ENCODE assay signal across 13 cellular contexts in the genomic region with DNA sequence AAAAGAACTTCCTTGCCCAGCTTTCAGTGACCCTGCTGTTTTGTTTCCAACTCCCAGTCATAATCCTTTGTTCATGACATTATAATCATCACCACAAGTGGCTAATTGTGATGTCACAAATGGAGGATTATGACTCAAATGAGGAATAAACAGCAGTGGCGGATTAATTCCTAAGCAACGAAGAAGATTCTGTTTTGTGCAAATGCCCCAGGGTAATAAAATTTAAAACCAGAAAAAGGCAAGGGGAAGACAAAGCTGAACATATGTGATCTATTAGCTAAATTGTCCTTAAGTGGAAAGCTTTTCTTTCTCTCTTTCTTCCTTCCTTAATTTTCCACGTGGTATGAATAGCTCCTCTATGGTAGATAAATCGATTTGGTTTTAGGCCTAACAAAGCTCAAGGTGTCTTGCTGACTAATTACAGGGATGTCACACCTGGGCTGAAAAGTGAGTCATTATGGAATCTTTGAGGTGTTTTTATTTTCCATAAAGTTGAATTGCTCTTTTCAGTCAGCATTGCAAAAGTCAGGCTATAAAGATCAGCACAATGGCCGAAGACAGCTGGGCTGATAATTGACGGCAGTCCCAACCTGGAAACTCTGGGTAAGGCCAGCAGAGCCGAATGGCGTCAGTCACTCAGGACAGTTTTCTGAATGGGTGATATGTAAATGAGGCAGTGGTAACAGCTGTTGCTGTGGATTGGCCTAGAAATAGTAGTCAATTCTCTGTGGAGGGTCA.
DNase-seq lines count a peak whose midpoint lies in the region; ATAC-seq and TF ChIP-seq lines count a peak whose summit lies in the region.
"Had no signal": no experiment of that assay in that cellular context is flagged by ENCODE, and none has a peak within 500 bp of the region (broad histone marks: within the 10 kb centered on the region; RNA-seq: fewer than 3 reads in every experiment).

No MANE protein-coding gene starts in this region.

- H3K4me1 ChIP-seq in aorta (ENCODE audit: control insufficient read depth in 1 of 2, insufficient read depth in 2 of 2, low read length in 2 of 2), result peaks cover 3 to 6% of the 10 kb centered on the region in 2 donors
- peaks cover 0 to 34% (median 3%) of the 10 kb centered on the region in 4 donors for H3K4me1 ChIP-seq in esophagus muscularis mucosa

- peaks cover 2% of the 10 kb centered on the region for H3K4me1 Mint-ChIP-seq in activated CD4-positive, alpha-beta T cell treated with anti-CD3 and anti-CD28 coated beads for 36 hours

- H3K27ac Mint-ChIP-seq in activated CD4-positive, alpha-beta T cell treated with anti-CD3 and anti-CD28 coated beads for 36 hours, result no peak overlapping the region

- no peak overlapping the region for H3K9ac ChIP-seq in SK-N-MC (ENCODE audit: insufficient read length)

- POLR2A ChIA-PET in activated CD4-positive, alpha-beta T cell treated with anti-CD3 and anti-CD28 coated beads for 36 hours (lab: Charles Lee), result no interaction called here

- CTCF ChIA-PET in activated CD4-positive, alpha-beta T cell treated with anti-CD3 and anti-CD28 coated beads for 36 hours (lab: Charles Lee), result no interaction called here

- no peaks in the 10 kb centered on the region for H3K36me3 ChIP-seq in SK-N-MC (ENCODE audit: insufficient read depth, low read length)
- H3K36me3 ChIP-seq in aorta (ENCODE audit: control insufficient read depth in 1 of 2, insufficient read depth in 2 of 2, low read length in 1 of 2), result no peaks in the 10 kb centered on the region
- H3K36me3 ChIP-seq in esophagus muscularis mucosa, result no peaks in the 10 kb centered on the region

- H3K4me3 ChIP-seq in SK-N-MC (peak overlapping the region; percentile 36; the same call in 1 of the 2 replicates), aorta (ENCODE audit: low read length in 2 of 2) (no peak overlapping the region), esophagus muscularis mucosa (no peak overlapping the region)

- peak; percentile 39 for ATAC-seq in activated CD4-positive, alpha-beta T cell treated with anti-CD3 and anti-CD28 coated beads for 36 hours
- ATAC-seq in left ventricle myocardium superior, result peak; percentile 22
- ATAC-seq in aorta (ENCODE audit: low FRiP score), result peak; percentile 12
- no peak for ATAC-seq in HG03460 (IDR thresholded peaks at IDR 0.05; ENCODE audit: unreplicated experiment)
- no peak for ATAC-seq in GM18867 (IDR thresholded peaks at IDR 0.05; ENCODE audit: unreplicated experiment)

- H3K9me3 ChIP-seq in SK-N-MC (ENCODE audit: low read depth, low read length) (no peaks in the 10 kb centered on the region), aorta (ENCODE audit: control insufficient read depth, low read length) (no peaks in the 10 kb centered on the region), esophagus muscularis mucosa (no peaks in the 10 kb centered on the region)

- H3K27me3 ChIP-seq in aorta (ENCODE audit: control insufficient read depth in 1 of 2, insufficient read depth in 2 of 2, low read length in 1 of 2) (no peaks in the 10 kb centered on the region), esophagus muscularis mucosa (no peaks in the 10 kb centered on the region)

- H3K27ac ChIP-seq in SK-N-MC (peak overlapping the region; percentile 7; the same call in 1 of the 2 replicates), aorta (ENCODE audit: low read depth in 1 of 2, low read length in 2 of 2) (peak overlapping the region; percentile 74 to 88), esophagus muscularis mucosa (replicated peaks in 1 of 4) (no peak overlapping the region)

- no peak for DNase-seq in activated CD4-positive, alpha-beta T cell treated with anti-CD3 and anti-CD28 coated beads for 36 hours
- no peak for DNase-seq in activated CD4-positive, alpha-beta T cell treated with anti-CD3 and anti-CD28 coated beads, Interleukin-2, amount 50 U/mL, for 1 hour
- DNase-seq in SK-N-MC (ENCODE audit: low read depth, low spot score), result no peak
- DNase-seq in left ventricle myocardium superior, result no peak
- no peak for DNase-seq in aorta
- DNase-seq in esophagus muscularis mucosa (ENCODE audit: extremely low spot score), result no peak
- DNase-seq: activated CD4-positive, alpha-beta T cell treated with anti-CD3 and anti-CD28 coated beads, Interleukin-2, amount 50 U/mL, for 48 hours; MM.1S; SHP77; stimulated activated CD4-positive, alpha-beta T cell treated with anti-CD3 and anti-CD28 coated beads, Interleukin-2, amount 100 ng/mL, for 48 hours; trophoblast cell had no signal

- intact Hi-C loops in activated CD4-positive, alpha-beta T cell treated with anti-CD3 and anti-CD28 coated beads for 36 hours (cut with DNase I, micrococcal nuclease), result no loop called here
- intact Hi-C loops in left ventricle myocardium superior (cut with micrococcal nuclease), result no loop called here
- intact Hi-C loops in aorta (cut with DNase I), result no loop called here
- intact Hi-C loops in esophagus muscularis mucosa (cut with DNase I), result no loop called here

- H3K36me3 Mint-ChIP-seq in activated CD4-positive, alpha-beta T cell treated with anti-CD3 and anti-CD28 coated beads for 36 hours (ENCODE audit: low read depth), result no peaks in the 10 kb centered on the region

- no peaks in the 10 kb centered on the region for H3K9me3 Mint-ChIP-seq in activated CD4-positive, alpha-beta T cell treated with anti-CD3 and anti-CD28 coated beads for 36 hours (ENCODE audit: low read depth)

- WGBS in aorta, 2 donors, result 79 to 90% methylated on average over 8 of the region's 8 CpGs
- WGBS in esophagus muscularis mucosa, result 85% methylated on average over 8 of the region's 8 CpGs

- TF ChIP-seq EP300 in esophagus muscularis mucosa (IDR thresholded peaks at IDR 0.05), result no peak

- peaks cover 4% of the 10 kb centered on the region for H3K27me3 Mint-ChIP-seq in activated CD4-positive, alpha-beta T cell treated with anti-CD3 and anti-CD28 coated beads for 36 hours

- H3K4me3 Mint-ChIP-seq in activated CD4-positive, alpha-beta T cell treated with anti-CD3 and anti-CD28 coated beads for 36 hours, result no peak overlapping the region

- no peak for TF ChIP-seq POLR2A in esophagus muscularis mucosa (IDR thresholded peaks at IDR 0.05; ENCODE audit: low read depth)

- no peak for TF ChIP-seq CTCF in esophagus muscularis mucosa (IDR thresholded peaks at IDR 0.05)

Comparison
In these comparisons a context has a peak if more than half of its experiments do, and no peak if none do; other contexts are left out.
1. ATAC-seq: peak in activated CD4-positive, alpha-beta T cell treated with anti-CD3 and anti-CD28 coated beads for 36 hours (single experiment), left ventricle myocardium superior (single experiment) and aorta (single experiment); none in HG03460 (single experiment) and GM18867 (single experiment).
2. H3K27ac ChIP-seq: peak in SK-N-MC (single experiment) and aorta (2 of 2); none in esophagus muscularis mucosa (0 of 4).